Comparison of ENCODE assay signal across 11 cellular contexts in the genomic region with DNA sequence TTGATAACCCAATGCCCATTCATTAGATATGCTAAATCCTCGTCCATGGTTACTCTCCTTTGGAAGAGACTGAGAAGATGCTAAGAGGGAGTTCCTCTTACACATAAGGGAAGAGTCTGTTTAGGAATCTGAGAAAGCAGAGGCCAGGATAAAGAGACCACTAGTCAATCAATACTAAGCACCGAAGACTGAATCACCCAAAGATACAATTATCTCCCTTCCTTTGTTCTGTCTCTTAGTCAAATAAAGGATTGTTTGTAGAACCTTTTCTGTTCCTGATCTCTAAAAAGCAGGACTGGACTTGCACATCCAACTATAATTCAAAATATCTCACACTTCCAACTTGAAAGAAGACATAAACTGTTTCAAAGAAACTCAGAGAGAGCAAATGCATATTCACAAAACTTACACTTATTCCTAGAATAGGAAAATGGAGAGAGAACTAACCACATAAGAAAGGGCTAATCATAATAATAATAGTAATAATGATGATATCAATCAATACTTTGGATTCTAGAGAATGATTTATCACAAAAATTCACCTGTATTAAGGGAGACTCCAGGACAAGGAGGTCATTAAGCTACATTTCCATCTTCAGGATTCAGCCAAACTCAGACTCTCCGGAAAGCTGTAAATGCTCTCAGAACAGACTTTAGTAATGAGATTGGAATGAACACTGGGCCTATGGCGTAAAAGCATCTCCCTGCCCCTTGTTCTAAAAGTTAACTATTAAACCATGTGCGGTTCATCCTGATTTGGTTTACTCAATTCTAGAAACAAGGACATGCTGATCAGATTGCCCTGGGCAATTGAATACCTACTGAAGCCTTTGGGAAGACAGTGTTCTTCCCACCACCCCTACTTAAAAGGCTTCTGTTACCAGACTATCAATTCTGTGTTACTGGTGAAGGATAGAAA.
DNase-seq lines count a peak whose midpoint lies in the region; ATAC-seq, FAIRE-seq and TF ChIP-seq lines count a peak whose summit lies in the region.
"Had no signal": no experiment of that assay in that cellular context is flagged by ENCODE, and none has a peak within 500 bp of the region (broad histone marks: within the 10 kb centered on the region; RNA-seq: fewer than 3 reads in every experiment).

No MANE protein-coding gene starts in this region.

- H3K4me1 ChIP-seq in urinary bladder (ENCODE audit: insufficient read depth), result no peaks in the 10 kb centered on the region
- H3K4me1 ChIP-seq: BLaER1, SJCRH30 had no signal

- H3K36me3 ChIP-seq in urinary bladder (ENCODE audit: insufficient read depth), result peaks cover 2% of the 10 kb centered on the region
- H3K36me3 ChIP-seq: BLaER1, SJCRH30 had no signal

- no peak for TF ChIP-seq POLR2A in GM12891 (IDR thresholded peaks at IDR 0.05; ENCODE audit: low read depth, low read length)

- 53% methylated on average over 5 of the region's 5 CpGs for WGBS in urinary bladder

- peaks cover 8% of the 10 kb centered on the region for H3K4me1 Mint-ChIP-seq in T-helper 2 cell treated with Interferon-gamma antibody and Interleukin-4, amounts not matched to agents 5 μg/mL and 100 μg/mL, for 36 hours (ENCODE audit: low read depth)
- H3K4me1 Mint-ChIP-seq in central memory CD8-positive, alpha-beta T cell, result peaks cover 37% of the 10 kb centered on the region

- H3K27ac Mint-ChIP-seq in T-helper 2 cell treated with Interferon-gamma antibody and Interleukin-4, amounts not matched to agents 5 μg/mL and 100 μg/mL, for 36 hours, result no peak overlapping the region
- peak overlapping the region; percentile 73 for H3K27ac Mint-ChIP-seq in central memory CD8-positive, alpha-beta T cell (ENCODE audit: low read depth)
- H3K27ac Mint-ChIP-seq: dendritic cell treated with granulocyte-macrophage colony-stimulating factor and Interleukin-4, amounts not matched to agents 40 ng/mL and 50 ng/mL, for 4 days had no signal

- DNase-seq in T-helper 2 cell treated with Interferon-gamma antibody and Interleukin-4, amounts not matched to agents 5 μg/mL and 100 μg/mL, for 36 hours (ENCODE audit: low spot score), result no peak
- DNase-seq in T-helper 2 cell, result no peak
- DNase-seq in central memory CD8-positive, alpha-beta T cell (ENCODE audit: low spot score in 2 of 2), result no peak
- DNase-seq in medulla oblongata (ENCODE audit: extremely low spot score), result peak; percentile 48
- DNase-seq in GM12891 (ENCODE audit: insufficient read length, low spot score), result no peak
- no peak for DNase-seq in central memory CD4-positive, alpha-beta T cell
- DNase-seq: SJCRH30 had no signal

- H3K27me3 Mint-ChIP-seq in T-helper 2 cell treated with Interferon-gamma antibody and Interleukin-4, amounts not matched to agents 5 μg/mL and 100 μg/mL, for 36 hours (ENCODE audit: low read depth), result no peaks in the 10 kb centered on the region
- no peaks in the 10 kb centered on the region for H3K27me3 Mint-ChIP-seq in central memory CD8-positive, alpha-beta T cell
- H3K27me3 Mint-ChIP-seq: dendritic cell treated with granulocyte-macrophage colony-stimulating factor and Interleukin-4, amounts not matched to agents 40 ng/mL and 50 ng/mL, for 4 days had no signal

- H3K9me3 Mint-ChIP-seq in T-helper 2 cell treated with Interferon-gamma antibody and Interleukin-4, amounts not matched to agents 5 μg/mL and 100 μg/mL, for 36 hours, result no peaks in the 10 kb centered on the region
- H3K9me3 Mint-ChIP-seq in central memory CD8-positive, alpha-beta T cell, result no peaks in the 10 kb centered on the region
- H3K9me3 Mint-ChIP-seq: dendritic cell treated with granulocyte-macrophage colony-stimulating factor and Interleukin-4, amounts not matched to agents 40 ng/mL and 50 ng/mL, for 4 days had no signal

- no peaks in the 10 kb centered on the region for H3K36me3 Mint-ChIP-seq in T-helper 2 cell treated with Interferon-gamma antibody and Interleukin-4, amounts not matched to agents 5 μg/mL and 100 μg/mL, for 36 hours (ENCODE audit: low read depth)
- no peaks in the 10 kb centered on the region for H3K36me3 Mint-ChIP-seq in central memory CD8-positive, alpha-beta T cell (ENCODE audit: insufficient read depth)

- peak overlapping the region; percentile 64 for H3K4me3 Mint-ChIP-seq in T-helper 2 cell treated with Interferon-gamma antibody and Interleukin-4, amounts not matched to agents 5 μg/mL and 100 μg/mL, for 36 hours
- H3K4me3 Mint-ChIP-seq in central memory CD8-positive, alpha-beta T cell, result peak overlapping the region; percentile 59
- H3K4me3 Mint-ChIP-seq: dendritic cell treated with granulocyte-macrophage colony-stimulating factor and Interleukin-4, amounts not matched to agents 40 ng/mL and 50 ng/mL, for 4 days had no signal

- peak overlapping the region; percentile 67 for H3K27ac ChIP-seq in urinary bladder (ENCODE audit: low read depth)
- H3K27ac ChIP-seq: BLaER1, SJCRH30 had no signal

- no peak overlapping the region for H3K4me3 ChIP-seq in urinary bladder (ENCODE audit: low read depth, low read length)
- H3K4me3 ChIP-seq: BLaER1, SJCRH30 had no signal

- FAIRE-seq in GM12891 (lab: Jason Lieb, UNC), result no peak

- ATAC-seq in central memory CD8-positive, alpha-beta T cell (replicated peaks; ENCODE audit: extremely low read depth, poor library complexity, severe bottlenecking), result no peak
- no peak for ATAC-seq in GM18520 (IDR thresholded peaks at IDR 0.05; ENCODE audit: unreplicated experiment)

TF ChIP-seq in GM12891, 5 proteins besides CTCF, POLR2A, EP300 and RAD21:
- no peak for TF ChIP-seq TAF1 (IDR thresholded peaks at IDR 0.05; ENCODE audit: low read depth, low read length)
- no peak for TF ChIP-seq POU2F2 (IDR thresholded peaks at IDR 0.05; ENCODE audit: low read depth, low read length)
- no peak for TF ChIP-seq POLR2AphosphoS5 (IDR thresholded peaks at IDR 0.05; ENCODE audit: low read depth, low read length)
- no peak for TF ChIP-seq PAX5 (IDR thresholded peaks at IDR 0.05; ENCODE audit: insufficient read depth, low read length, severe bottlenecking)
- no peak for TF ChIP-seq SPI1 (IDR thresholded peaks at IDR 0.05; ENCODE audit: low read depth, low read length)
